Comparison of ENCODE assay signal across 8 cellular contexts in genomic region chr16:84699712-84700517, GRCh38. TPM values are rescaled to one million over a fixed set of nuclear protein-coding genes. Genes with fewer than 3 reads are reported as not detected.
DNase-seq lines count a peak whose midpoint lies in the region; ATAC-seq and TF ChIP-seq lines count a peak whose summit lies in the region.

A gene with protein sequence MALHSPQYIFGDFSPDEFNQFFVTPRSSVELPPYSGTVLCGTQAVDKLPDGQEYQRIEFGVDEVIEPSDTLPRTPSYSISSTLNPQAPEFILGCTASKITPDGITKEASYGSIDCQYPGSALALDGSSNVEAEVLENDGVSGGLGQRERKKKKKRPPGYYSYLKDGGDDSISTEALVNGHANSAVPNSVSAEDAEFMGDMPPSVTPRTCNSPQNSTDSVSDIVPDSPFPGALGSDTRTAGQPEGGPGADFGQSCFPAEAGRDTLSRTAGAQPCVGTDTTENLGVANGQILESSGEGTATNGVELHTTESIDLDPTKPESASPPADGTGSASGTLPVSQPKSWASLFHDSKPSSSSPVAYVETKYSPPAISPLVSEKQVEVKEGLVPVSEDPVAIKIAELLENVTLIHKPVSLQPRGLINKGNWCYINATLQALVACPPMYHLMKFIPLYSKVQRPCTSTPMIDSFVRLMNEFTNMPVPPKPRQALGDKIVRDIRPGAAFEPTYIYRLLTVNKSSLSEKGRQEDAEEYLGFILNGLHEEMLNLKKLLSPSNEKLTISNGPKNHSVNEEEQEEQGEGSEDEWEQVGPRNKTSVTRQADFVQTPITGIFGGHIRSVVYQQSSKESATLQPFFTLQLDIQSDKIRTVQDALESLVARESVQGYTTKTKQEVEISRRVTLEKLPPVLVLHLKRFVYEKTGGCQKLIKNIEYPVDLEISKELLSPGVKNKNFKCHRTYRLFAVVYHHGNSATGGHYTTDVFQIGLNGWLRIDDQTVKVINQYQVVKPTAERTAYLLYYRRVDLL (plus strand): TSS chr16:84700000. CDS start chr16:84700091, 91 bp downstream.

- no peak for TF ChIP-seq POLR2A in testis (IDR thresholded peaks at IDR 0.05)

- H3K4me3 ChIP-seq in testis, result peak within 1 kb of the TSS; percentile 96 to 98

- intact Hi-C loops in testis (cut with DNase I; ENCODE audit: low total_unique reads), result no loop called here

- no peaks in the 10 kb centered on the region for H3K9me3 ChIP-seq in testis

- peak; percentile 83 for DNase-seq in ELR (ENCODE audit: low read depth)
- DNase-seq in GOT3 (lab: John Stamatoyannopoulos, UW), result peak; percentile 57
- DNase-seq in M059J (ENCODE audit: low read depth), result peak; percentile 77
- peak; percentile 84 for DNase-seq in activated naive CD4-positive, alpha-beta T cell treated with anti-CD3 and anti-CD28 coated beads, Interleukin-2, amount 50 U/mL, for 16 hours
- peak; percentile 86 for DNase-seq in glutamatergic neuron
- DNase-seq in osteocyte (ENCODE audit: extremely low spot score, unreplicated experiment), result peak; percentile 96
- peak; percentile 84 for DNase-seq in testis

- H3K27ac ChIP-seq in testis, result peak within 1 kb of the TSS; percentile 82 to 85

- H3K4me3 Mint-ChIP-seq in glutamatergic neuron (ENCODE audit: unreplicated experiment) (peak within 1 kb of the TSS; percentile 98), osteocyte (ENCODE audit: unreplicated experiment) (peak within 1 kb of the TSS; percentile 94)

- H3K27me3 ChIP-seq in testis, result no peaks in the 10 kb centered on the region

- WGBS in testis, 2 donors, result 0% methylated on average over 39 of the region's 106 CpGs; no CpG with 5 or more reads in 1 of the 2 donors

- TF ChIP-seq CTCF in glutamatergic neuron (IDR thresholded peaks at IDR 0.05; ENCODE audit: partially characterized antibody, unreplicated experiment) (no peak), osteocyte (IDR thresholded peaks at IDR 0.05) (no peak), testis (IDR thresholded peaks at IDR 0.05) (peak in 1 of 3 experiments; percentile 20)

- peaks cover 6% of the 10 kb centered on the region for H3K27me3 Mint-ChIP-seq in glutamatergic neuron (ENCODE audit: unreplicated experiment)
- no peaks in the 10 kb centered on the region for H3K27me3 Mint-ChIP-seq in osteocyte (ENCODE audit: unreplicated experiment)

- H3K36me3 Mint-ChIP-seq in glutamatergic neuron (ENCODE audit: unreplicated experiment), result no peaks in the 10 kb centered on the region
- H3K36me3 Mint-ChIP-seq in osteocyte (ENCODE audit: unreplicated experiment), result no peaks in the 10 kb centered on the region

- H3K9me3 Mint-ChIP-seq in glutamatergic neuron (ENCODE audit: unreplicated experiment) (peaks cover 7% of the 10 kb centered on the region), osteocyte (ENCODE audit: unreplicated experiment) (no peaks in the 10 kb centered on the region)

- H3K4me1 Mint-ChIP-seq in glutamatergic neuron (ENCODE audit: low read depth, unreplicated experiment), result peaks cover 30% of the 10 kb centered on the region
- peaks cover 31% of the 10 kb centered on the region for H3K4me1 Mint-ChIP-seq in osteocyte (ENCODE audit: unreplicated experiment)

- H3K36me3 ChIP-seq in testis (ENCODE audit: low read depth, missing control alignments), result no peaks in the 10 kb centered on the region

- peak; percentile 80 for ATAC-seq in SK-N-SH treated with all-trans-retinoic acid at 6 μM for 48 hours

- peaks cover 13% of the 10 kb centered on the region for H3K4me1 ChIP-seq in testis

- H3K27ac Mint-ChIP-seq in glutamatergic neuron (ENCODE audit: unreplicated experiment) (peak within 1 kb of the TSS; percentile 89), osteocyte (ENCODE audit: unreplicated experiment) (peak within 1 kb of the TSS; percentile 92)

TF ChIP-seq in SK-N-SH treated with all-trans-retinoic acid at 6 μM for 48 hours, 23 proteins besides CTCF, POLR2A, EP300 and RAD21:
- no peak for TF ChIP-seq TOX (CRISPR knock-in tag; IDR thresholded peaks at IDR 0.05; ENCODE audit: borderline replicate concordance)
- no peak for TF ChIP-seq POU6F1 (CRISPR knock-in tag; IDR thresholded peaks at IDR 0.05; ENCODE audit: borderline replicate concordance, low read depth)
- TF ChIP-seq ZC3H10 (CRISPR knock-in tag; IDR thresholded peaks at IDR 0.05), result no peak
- TF ChIP-seq SNAI2 (CRISPR knock-in tag; IDR thresholded peaks at IDR 0.05), result no peak
- TF ChIP-seq CSRNP3 (CRISPR knock-in tag; IDR thresholded peaks at IDR 0.05), result no peak
- no peak for TF ChIP-seq ZNF565 (CRISPR knock-in tag; conservative IDR thresholded peaks at IDR 0.05; ENCODE audit: low read depth)
- no peak for TF ChIP-seq PPARA (CRISPR knock-in tag; IDR thresholded peaks at IDR 0.05; ENCODE audit: borderline replicate concordance)
- no peak for TF ChIP-seq RARB (CRISPR knock-in tag; IDR thresholded peaks at IDR 0.05)

RNA-seq across cellular contexts. Expression of the gene that starts here (rescaled TPM):
- 66.8 and 80.6 TPM in 2 replicates for total RNA-seq in M059J (2014; rRNA removed; shearing (Covaris generic))
- 100 TPM for total RNA-seq in glutamatergic neuron (ENCODE audit: unreplicated experiment)
- total RNA-seq in osteocyte, result 46.3 and 56.6 TPM in 2 replicates
- total RNA-seq in testis, result 100 to 1,000 TPM; 101 to 108 TPM
- 53.6 TPM for polyA plus RNA-seq in testis (ENCODE audit: insufficient read depth, low read depth, low replicate concordance)

Comparison
In these comparisons a context has a peak if more than half of its experiments do, and no peak if none do; other contexts are left out.
1. Peak in every context shown above with its lines: DNase-seq, ATAC-seq, H3K4me3 ChIP-seq and H3K27ac ChIP-seq.